8 cellular contexts compared by ENCODE assay signal in genomic region chr17:42566215-42566872, GRCh38. TPM values are rescaled to one million over a fixed set of nuclear protein-coding genes. Genes with fewer than 3 reads are reported as not detected.
DNase-seq lines count a peak whose midpoint lies in the region; ATAC-seq and TF ChIP-seq lines count a peak whose summit lies in the region.

No MANE protein-coding gene starts in this region.

- POLR2A ChIA-PET in BJ (lab: Charles Lee) = no interaction called here

- H3K36me3 ChIP-seq in BJ (ENCODE audit: control insufficient read depth, insufficient read depth, low read length) = peaks cover 38% of the 10 kb centered on the region

- H3K27me3 ChIP-seq in BJ (ENCODE audit: control insufficient read depth, insufficient read depth, low read length) = no peaks in the 10 kb centered on the region

- H3K4me1 Mint-ChIP-seq in IgD-negative memory B cell = peaks cover 19 to 26% (median 21%) of the 10 kb centered on the region in 3 donors
- peaks cover 33 to 37% of the 10 kb centered on the region in 2 donors for H3K4me1 Mint-ChIP-seq in natural killer cell treated with Interleukin-12 subunit alpha and Interleukin-12 subunit beta and Interleukin-15 and Interleukin-18, amount 100 ng/mL, for 72 hours (ENCODE audit: low read depth in 2 of 2)

- H3K4me3 ChIP-seq in BJ (ENCODE audit: low read depth, low read length) (peak overlapping the region; percentile 97), coronary artery (peak overlapping the region; percentile 87)

- H3K27me3 Mint-ChIP-seq in IgD-negative memory B cell = no peaks in the 10 kb centered on the region
- no peaks in the 10 kb centered on the region for H3K27me3 Mint-ChIP-seq in natural killer cell treated with Interleukin-12 subunit alpha and Interleukin-12 subunit beta and Interleukin-15 and Interleukin-18, amount 100 ng/mL, for 72 hours

- peaks cover 1% of the 10 kb centered on the region for H3K36me3 Mint-ChIP-seq in IgD-negative memory B cell
- H3K36me3 Mint-ChIP-seq in natural killer cell treated with Interleukin-12 subunit alpha and Interleukin-12 subunit beta and Interleukin-15 and Interleukin-18, amount 100 ng/mL, for 72 hours = no peaks in the 10 kb centered on the region

- CTCF ChIA-PET in BJ (lab: Yijun Ruan, JAX) = interaction anchor here (0.7 to 1.0 kb wide), 2 partner anchors 12 kb away, joined by 3 to 4 read pairs; no protein-coding TSS in a partner anchor

- no peaks in the 10 kb centered on the region for H3K9me3 Mint-ChIP-seq in IgD-negative memory B cell
- H3K9me3 Mint-ChIP-seq in natural killer cell treated with Interleukin-12 subunit alpha and Interleukin-12 subunit beta and Interleukin-15 and Interleukin-18, amount 100 ng/mL, for 72 hours = no peaks in the 10 kb centered on the region

- peak overlapping the region; percentile 86 to 93 for H3K27ac ChIP-seq in coronary artery

- peak overlapping the region; percentile 90 to 99 (median 96) for H3K4me3 Mint-ChIP-seq in IgD-negative memory B cell
- H3K4me3 Mint-ChIP-seq in natural killer cell treated with Interleukin-12 subunit alpha and Interleukin-12 subunit beta and Interleukin-15 and Interleukin-18, amount 100 ng/mL, for 72 hours = peak overlapping the region; percentile 96

- DNase-seq in BJ (ENCODE audit: low read depth) = no peak
- DNase-seq in coronary artery (ENCODE audit: low spot score) = no peak
- no peak for DNase-seq in natural killer cell treated with Interleukin-12 subunit alpha and Interleukin-12 subunit beta and Interleukin-15 and Interleukin-18, amount 100 ng/mL, for 72 hours (ENCODE audit: low spot score)
- no peak for DNase-seq in stimulated activated CD4-positive, alpha-beta T cell treated with anti-CD3 and anti-CD28 coated beads, Interleukin-1b, Interleukin-23, amount 100 ng/mL, for 48 hours
- DNase-seq in NK-92 treated with Interleukin-12 subunit alpha and Interleukin-12 subunit beta, amount 100 ng/mL, for 24 hours (lab: John Stamatoyannopoulos, UW) = no peak

- peak overlapping the region; percentile 64 to 98 (median 92) for H3K27ac Mint-ChIP-seq in IgD-negative memory B cell
- H3K27ac Mint-ChIP-seq in natural killer cell treated with Interleukin-12 subunit alpha and Interleukin-12 subunit beta and Interleukin-15 and Interleukin-18, amount 100 ng/mL, for 72 hours = peak overlapping the region; percentile 87 to 97

- no peak for ATAC-seq in natural killer cell treated with Interleukin-12 subunit alpha and Interleukin-12 subunit beta and Interleukin-15 and Interleukin-18, amount 100 ng/mL, for 72 hours
- ATAC-seq in HG03457 (IDR thresholded peaks at IDR 0.05; ENCODE audit: unreplicated experiment) (no peak), HG03025 (IDR thresholded peaks at IDR 0.05; ENCODE audit: low FRiP score, unreplicated experiment) (no peak)

- TF ChIP-seq CTCF in BJ (IDR thresholded peaks at IDR 0.05; ENCODE audit: insufficient read depth, low read depth, low read length) (no peak), coronary artery (IDR thresholded peaks at IDR 0.05) (no peak)

RNA-seq across cellular contexts. Expression of gene MLX, which starts 0.6 kb away (rescaled TPM):
- polyA plus RNA-seq in BJ (2011; rRNA removed) (40.9 and 50.1 TPM in 2 replicates), IgD-negative memory B cell (44.8 TPM)
- polyA minus RNA-seq in BJ (2011; rRNA and poly(A)+ RNA removed) = 27.2 and 39.3 TPM in 2 replicates
- total RNA-seq in natural killer cell treated with Interleukin-12 subunit alpha and Interleukin-12 subunit beta and Interleukin-15 and Interleukin-18, amount 100 ng/mL, for 72 hours = 10 to 100 TPM; 66.8 to 68.4 TPM

RNA-seq across cellular contexts. Expression of gene COASY, which starts 4.4 kb away (rescaled TPM):
- 28.6 and 41.5 TPM in 2 replicates for polyA plus RNA-seq in BJ (2011; rRNA removed)
- 19.5 and 28.4 TPM in 2 replicates for polyA minus RNA-seq in BJ (2011; rRNA and poly(A)+ RNA removed)
- 64.9 TPM for polyA plus RNA-seq in IgD-negative memory B cell
- 100 to 1,000 TPM in 1 of 2 donors, 10 to 100 TPM in 1; 83.4 to 126 TPM for total RNA-seq in natural killer cell treated with Interleukin-12 subunit alpha and Interleukin-12 subunit beta and Interleukin-15 and Interleukin-18, amount 100 ng/mL, for 72 hours

RNA-seq across cellular contexts. Expression of gene PSMC3IP, which starts 11.2 kb away (rescaled TPM):
- 3.4 and 5.8 TPM in 2 replicates for polyA plus RNA-seq in BJ (2011; rRNA removed)
- 1.6 and 2.4 TPM in 2 replicates for polyA minus RNA-seq in BJ (2011; rRNA and poly(A)+ RNA removed)
- polyA plus RNA-seq in IgD-negative memory B cell = 2.9 TPM
- 10 to 100 TPM; 20.7 to 41.3 TPM for total RNA-seq in natural killer cell treated with Interleukin-12 subunit alpha and Interleukin-12 subunit beta and Interleukin-15 and Interleukin-18, amount 100 ng/mL, for 72 hours

RNA-seq across cellular contexts. Expression of gene HSD17B1, which starts 13.6 kb away (rescaled TPM):
- polyA plus RNA-seq in BJ (2011; rRNA removed) (0.49 and 0.54 TPM in 2 replicates), IgD-negative memory B cell (0.39 TPM)
- 0.15 and 0.24 TPM in 2 replicates for polyA minus RNA-seq in BJ (2011; rRNA and poly(A)+ RNA removed)
- 1 to 10 TPM in 1 of 2 donors, under 1 TPM in 1; 0.71 to 1.6 TPM for total RNA-seq in natural killer cell treated with Interleukin-12 subunit alpha and Interleukin-12 subunit beta and Interleukin-15 and Interleukin-18, amount 100 ng/mL, for 72 hours

RNA-seq across cellular contexts. Expression of gene NAGLU, which starts 30.3 kb away (rescaled TPM):
- polyA plus RNA-seq in BJ (2011; rRNA removed) = 16.3 and 45.3 TPM in 2 replicates
- polyA minus RNA-seq in BJ (2011; rRNA and poly(A)+ RNA removed) = 16.8 and 22.8 TPM in 2 replicates
- 14.4 TPM for polyA plus RNA-seq in IgD-negative memory B cell
- total RNA-seq in natural killer cell treated with Interleukin-12 subunit alpha and Interleukin-12 subunit beta and Interleukin-15 and Interleukin-18, amount 100 ng/mL, for 72 hours = 10 to 100 TPM; 18.1 to 19.3 TPM
